Comparison of ENCODE assay signal across 8 cellular contexts in the genomic region with DNA sequence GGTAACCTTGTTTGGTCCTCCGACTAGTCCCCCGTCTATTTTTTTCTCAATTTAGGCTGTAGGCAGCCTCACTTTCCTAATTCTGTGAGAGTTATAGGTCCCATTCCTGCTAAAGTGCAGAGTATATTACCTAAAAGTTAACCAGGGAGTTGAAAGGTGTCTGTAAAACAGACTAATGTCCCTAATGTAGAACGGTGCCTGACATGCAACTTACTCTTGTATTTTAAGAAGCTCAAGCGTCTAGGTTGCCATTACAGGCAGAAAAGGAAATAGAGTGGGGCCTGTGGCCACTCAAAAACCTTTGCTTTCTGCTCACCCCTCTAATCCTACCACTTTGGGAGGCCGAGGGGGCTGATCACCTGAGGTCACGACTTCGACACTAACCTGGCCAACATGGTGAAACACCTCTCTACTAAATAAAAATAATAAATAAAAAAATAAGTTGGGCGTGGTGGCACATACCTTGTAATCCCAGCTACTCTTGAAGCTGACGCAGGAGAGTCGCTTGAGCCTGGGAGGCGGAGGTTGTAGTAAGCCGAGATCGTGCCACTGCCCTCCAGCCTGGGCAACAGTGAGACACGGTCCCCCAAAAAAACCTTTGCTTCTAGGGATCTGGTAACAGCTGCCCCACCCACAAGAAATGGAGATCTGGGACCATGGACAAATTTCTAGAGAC. TPM values are rescaled to one million over a fixed set of nuclear protein-coding genes. Genes with fewer than 3 reads are reported as not detected.
DNase-seq lines count a peak whose midpoint lies in the region; ATAC-seq and TF ChIP-seq lines count a peak whose summit lies in the region.

No MANE protein-coding gene starts in this region.

- POLR2A ChIA-PET in activated CD8-positive, alpha-beta T cell treated with anti-CD3 and anti-CD28 coated beads for 36 hours (lab: Charles Lee) = interaction anchor here (0.7 to 22.3 kb wide), 47 partner anchors 8 to 1747 kb away, joined by 3 to 1225 read pairs (median 14); a partner anchor contains a TSS

- no peaks in the 10 kb centered on the region for H3K27me3 Mint-ChIP-seq in activated CD8-positive, alpha-beta T cell treated with anti-CD3 and anti-CD28 coated beads for 36 hours

- H3K4me1 Mint-ChIP-seq in activated CD8-positive, alpha-beta T cell treated with anti-CD3 and anti-CD28 coated beads for 36 hours (ENCODE audit: low read depth) = peaks cover 40% of the 10 kb centered on the region

- CTCF ChIA-PET in activated CD8-positive, alpha-beta T cell treated with anti-CD3 and anti-CD28 coated beads for 36 hours (lab: Charles Lee) = interaction anchor here (0.8 to 3.4 kb wide), 4 partner anchors 8 to 33 kb away, joined by 4 to 14 read pairs (median 6); a partner anchor contains a TSS

- H3K9me3 ChIP-seq in gastroesophageal sphincter = no peaks in the 10 kb centered on the region

- H3K4me1 ChIP-seq in gastroesophageal sphincter = peaks cover 0 to 44% (median 16%) of the 10 kb centered on the region in 3 donors

- H3K4me3 Mint-ChIP-seq in activated CD8-positive, alpha-beta T cell treated with anti-CD3 and anti-CD28 coated beads for 36 hours = peak overlapping the region; percentile 84

- peak overlapping the region; percentile 93 to 99 (median 98) for H3K27ac ChIP-seq in gastroesophageal sphincter

- peak overlapping the region; percentile 79 to 92 for H3K4me3 ChIP-seq in gastroesophageal sphincter
- peak overlapping the region; percentile 98 for H3K4me3 ChIP-seq in skeletal muscle cell (ENCODE audit: low read depth, low read length)

- TF ChIP-seq POLR2A in gastroesophageal sphincter (IDR thresholded peaks at IDR 0.05) = peak; percentile 0 to 8

- ATAC-seq in activated CD8-positive, alpha-beta T cell treated with anti-CD3 and anti-CD28 coated beads for 36 hours = no peak
- no peak for ATAC-seq in gastroesophageal sphincter
- no peak for ATAC-seq in HG03442 (IDR thresholded peaks at IDR 0.05; ENCODE audit: unreplicated experiment)

- H3K27me3 ChIP-seq in gastroesophageal sphincter = no peaks in the 10 kb centered on the region

- H3K36me3 ChIP-seq in gastroesophageal sphincter = peaks cover 0 to 23% of the 10 kb centered on the region in 2 donors

- peak; percentile 42 for DNase-seq in Daoy (ENCODE audit: low read depth)
- peak; percentile 56 for DNase-seq in M059J (ENCODE audit: low read depth)
- peak; percentile 38 for DNase-seq in activated CD8-positive, alpha-beta T cell treated with anti-CD3 and anti-CD28 coated beads for 36 hours
- DNase-seq in skeletal muscle cell (ENCODE audit: low read depth) = no peak
- DNase-seq in cerebellar nuclear complex (lab: John Stamatoyannopoulos, UW) = no peak
- no peak for DNase-seq in dedifferentiated amniotic fluid mesenchymal stem cell (ENCODE audit: extremely low spot score)

- no peaks in the 10 kb centered on the region for H3K9me3 Mint-ChIP-seq in activated CD8-positive, alpha-beta T cell treated with anti-CD3 and anti-CD28 coated beads for 36 hours

- peak overlapping the region; percentile 98 for H3K27ac Mint-ChIP-seq in activated CD8-positive, alpha-beta T cell treated with anti-CD3 and anti-CD28 coated beads for 36 hours

- TF ChIP-seq CTCF in activated CD8-positive, alpha-beta T cell treated with anti-CD3 and anti-CD28 coated beads for 36 hours (IDR thresholded peaks at IDR 0.05) = no peak
- TF ChIP-seq CTCF in gastroesophageal sphincter (IDR thresholded peaks at IDR 0.05) = no peak

- no peak for TF ChIP-seq EP300 in gastroesophageal sphincter (IDR thresholded peaks at IDR 0.05)

- peaks cover 25% of the 10 kb centered on the region for H3K36me3 Mint-ChIP-seq in activated CD8-positive, alpha-beta T cell treated with anti-CD3 and anti-CD28 coated beads for 36 hours (ENCODE audit: low read depth)

- intact Hi-C loops in activated CD8-positive, alpha-beta T cell treated with anti-CD3 and anti-CD28 coated beads for 36 hours (cut with micrococcal nuclease) = loop anchor here (10.0 kb wide), 1 partner anchor 70 kb away; a partner anchor contains a TSS

- WGBS in gastroesophageal sphincter (ENCODE audit: low coverage in 1 of 2), 2 donors = 0% methylated on average over 11 to 14 of the region's 14 CpGs

RNA-seq across cellular contexts. Expression of a gene that starts 37.9 kb away (rescaled TPM):
- total RNA-seq in Daoy (2014; rRNA removed; shearing (Covaris generic)) = 1.5 and 2.0 TPM in 2 replicates
- 16.9 and 20.6 TPM in 2 replicates for total RNA-seq in M059J (2014; rRNA removed; shearing (Covaris generic))
- total RNA-seq in activated CD8-positive, alpha-beta T cell treated with anti-CD3 and anti-CD28 coated beads for 36 hours = under 1 TPM; 0.25 to 0.56 TPM
- total RNA-seq in gastroesophageal sphincter = 10 to 100 TPM in 1 of 4 donors, 1 to 10 TPM in 3; 3.7 to 11.4 (median 8.3) TPM

Comparison
In these comparisons a context has a peak if more than half of its experiments do, and no peak if none do; other contexts are left out.
1. DNase-seq: peak in Daoy (single experiment), M059J (single experiment) and activated CD8-positive, alpha-beta T cell treated with anti-CD3 and anti-CD28 coated beads for 36 hours (single experiment); none in skeletal muscle cell (single experiment), cerebellar nuclear complex (0 of 2) and dedifferentiated amniotic fluid mesenchymal stem cell (single experiment).